In the genomic region with DNA sequence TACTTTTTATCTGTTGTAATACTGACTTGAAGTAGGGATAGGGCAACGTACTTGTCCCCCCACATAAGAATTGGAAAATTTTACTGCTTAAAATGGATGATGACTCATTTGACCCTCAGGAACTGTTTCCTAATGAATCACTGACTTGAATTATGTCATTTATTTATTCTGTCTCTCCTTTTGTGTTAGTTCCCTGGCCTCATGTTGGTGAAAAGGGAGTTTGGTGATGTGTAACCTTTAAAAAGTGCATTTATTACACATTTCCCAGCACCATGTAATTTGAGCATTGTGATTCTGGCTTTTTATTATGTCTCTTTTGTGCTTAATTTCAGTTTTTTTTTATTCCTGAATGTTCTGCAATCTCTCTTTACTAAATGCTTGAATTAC, we compare ENCODE assay signal across 1 cellular context.
A peak's percentile ranks its signal among the peaks of the same experiment; 100 is the strongest.
TF ChIP-seq lines count a peak whose summit lies in the region.

No MANE protein-coding gene starts in this region.

TF ChIP-seq in HEK293, 187 proteins besides CTCF, POLR2A, EP300 and RAD21 (continued from another document and continues in another):
- TF ChIP-seq, protein P1, sequence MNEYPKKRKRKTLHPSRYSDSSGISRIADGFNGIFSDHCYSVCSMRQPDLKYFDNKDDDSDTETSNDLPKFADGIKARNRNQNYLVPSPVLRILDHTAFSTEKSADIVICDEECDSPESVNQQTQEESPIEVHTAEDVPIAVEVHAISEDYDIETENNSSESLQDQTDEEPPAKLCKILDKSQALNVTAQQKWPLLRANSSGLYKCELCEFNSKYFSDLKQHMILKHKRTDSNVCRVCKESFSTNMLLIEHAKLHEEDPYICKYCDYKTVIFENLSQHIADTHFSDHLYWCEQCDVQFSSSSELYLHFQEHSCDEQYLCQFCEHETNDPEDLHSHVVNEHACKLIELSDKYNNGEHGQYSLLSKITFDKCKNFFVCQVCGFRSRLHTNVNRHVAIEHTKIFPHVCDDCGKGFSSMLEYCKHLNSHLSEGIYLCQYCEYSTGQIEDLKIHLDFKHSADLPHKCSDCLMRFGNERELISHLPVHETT (tag by site-specific recombination; IDR thresholded peaks at IDR 0.05) = peak; percentile 47; the same call in 1 of the 2 replicates
- no peak for TF ChIP-seq ZNF560 (tag by site-specific recombination; IDR thresholded peaks at IDR 0.05; ENCODE audit: borderline replicate concordance)
- no peak for TF ChIP-seq ZNF132 (tag by site-specific recombination; IDR thresholded peaks at IDR 0.05; ENCODE audit: borderline replicate concordance)
- TF ChIP-seq YY1 (tag by site-specific recombination; IDR thresholded peaks at IDR 0.05) = no peak
- TF ChIP-seq IKZF3 (tag by site-specific recombination; IDR thresholded peaks at IDR 0.05) = 0 out of 2 replicates have a peak, but pooled peaks have one; percentile 44
- TF ChIP-seq, protein P2, sequence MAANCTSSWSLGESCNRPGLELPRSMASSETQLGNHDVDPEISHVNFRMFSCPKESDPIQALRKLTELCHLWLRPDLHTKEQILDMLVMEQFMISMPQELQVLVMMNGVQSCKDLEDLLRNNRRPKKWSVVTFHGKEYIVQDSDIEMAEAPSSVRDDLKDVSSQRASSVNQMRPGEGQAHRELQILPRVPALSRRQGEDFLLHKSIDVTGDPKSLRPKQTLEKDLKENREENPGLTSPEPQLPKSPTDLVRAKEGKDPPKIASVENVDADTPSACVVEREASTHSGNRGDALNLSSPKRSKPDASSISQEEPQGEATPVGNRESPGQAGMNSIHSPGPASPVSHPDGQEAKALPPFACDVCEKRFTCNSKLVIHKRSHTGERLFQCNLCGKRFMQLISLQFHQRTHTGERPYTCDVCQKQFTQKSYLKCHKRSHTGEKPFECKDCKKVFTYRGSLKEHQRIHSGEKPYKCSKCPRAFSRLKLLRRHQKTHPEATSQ (tag by site-specific recombination; IDR thresholded peaks at IDR 0.05) = no peak
- no peak for TF ChIP-seq ZNF23 (tag by site-specific recombination; IDR thresholded peaks at IDR 0.05; ENCODE audit: borderline replicate concordance)
- no peak for TF ChIP-seq ZNF302 (tag by site-specific recombination; IDR thresholded peaks at IDR 0.05; ENCODE audit: low read depth)
- TF ChIP-seq, protein P3, sequence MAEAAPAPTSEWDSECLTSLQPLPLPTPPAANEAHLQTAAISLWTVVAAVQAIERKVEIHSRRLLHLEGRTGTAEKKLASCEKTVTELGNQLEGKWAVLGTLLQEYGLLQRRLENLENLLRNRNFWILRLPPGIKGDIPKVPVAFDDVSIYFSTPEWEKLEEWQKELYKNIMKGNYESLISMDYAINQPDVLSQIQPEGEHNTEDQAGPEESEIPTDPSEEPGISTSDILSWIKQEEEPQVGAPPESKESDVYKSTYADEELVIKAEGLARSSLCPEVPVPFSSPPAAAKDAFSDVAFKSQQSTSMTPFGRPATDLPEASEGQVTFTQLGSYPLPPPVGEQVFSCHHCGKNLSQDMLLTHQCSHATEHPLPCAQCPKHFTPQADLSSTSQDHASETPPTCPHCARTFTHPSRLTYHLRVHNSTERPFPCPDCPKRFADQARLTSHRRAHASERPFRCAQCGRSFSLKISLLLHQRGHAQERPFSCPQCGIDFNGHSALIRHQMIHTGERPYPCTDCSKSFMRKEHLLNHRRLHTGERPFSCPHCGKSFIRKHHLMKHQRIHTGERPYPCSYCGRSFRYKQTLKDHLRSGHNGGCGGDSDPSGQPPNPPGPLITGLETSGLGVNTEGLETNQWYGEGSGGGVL (tag by site-specific recombination; IDR thresholded peaks at IDR 0.05) = peak; percentile 69; the same call in 1 of the 2 replicates
- TF ChIP-seq, protein P4, sequence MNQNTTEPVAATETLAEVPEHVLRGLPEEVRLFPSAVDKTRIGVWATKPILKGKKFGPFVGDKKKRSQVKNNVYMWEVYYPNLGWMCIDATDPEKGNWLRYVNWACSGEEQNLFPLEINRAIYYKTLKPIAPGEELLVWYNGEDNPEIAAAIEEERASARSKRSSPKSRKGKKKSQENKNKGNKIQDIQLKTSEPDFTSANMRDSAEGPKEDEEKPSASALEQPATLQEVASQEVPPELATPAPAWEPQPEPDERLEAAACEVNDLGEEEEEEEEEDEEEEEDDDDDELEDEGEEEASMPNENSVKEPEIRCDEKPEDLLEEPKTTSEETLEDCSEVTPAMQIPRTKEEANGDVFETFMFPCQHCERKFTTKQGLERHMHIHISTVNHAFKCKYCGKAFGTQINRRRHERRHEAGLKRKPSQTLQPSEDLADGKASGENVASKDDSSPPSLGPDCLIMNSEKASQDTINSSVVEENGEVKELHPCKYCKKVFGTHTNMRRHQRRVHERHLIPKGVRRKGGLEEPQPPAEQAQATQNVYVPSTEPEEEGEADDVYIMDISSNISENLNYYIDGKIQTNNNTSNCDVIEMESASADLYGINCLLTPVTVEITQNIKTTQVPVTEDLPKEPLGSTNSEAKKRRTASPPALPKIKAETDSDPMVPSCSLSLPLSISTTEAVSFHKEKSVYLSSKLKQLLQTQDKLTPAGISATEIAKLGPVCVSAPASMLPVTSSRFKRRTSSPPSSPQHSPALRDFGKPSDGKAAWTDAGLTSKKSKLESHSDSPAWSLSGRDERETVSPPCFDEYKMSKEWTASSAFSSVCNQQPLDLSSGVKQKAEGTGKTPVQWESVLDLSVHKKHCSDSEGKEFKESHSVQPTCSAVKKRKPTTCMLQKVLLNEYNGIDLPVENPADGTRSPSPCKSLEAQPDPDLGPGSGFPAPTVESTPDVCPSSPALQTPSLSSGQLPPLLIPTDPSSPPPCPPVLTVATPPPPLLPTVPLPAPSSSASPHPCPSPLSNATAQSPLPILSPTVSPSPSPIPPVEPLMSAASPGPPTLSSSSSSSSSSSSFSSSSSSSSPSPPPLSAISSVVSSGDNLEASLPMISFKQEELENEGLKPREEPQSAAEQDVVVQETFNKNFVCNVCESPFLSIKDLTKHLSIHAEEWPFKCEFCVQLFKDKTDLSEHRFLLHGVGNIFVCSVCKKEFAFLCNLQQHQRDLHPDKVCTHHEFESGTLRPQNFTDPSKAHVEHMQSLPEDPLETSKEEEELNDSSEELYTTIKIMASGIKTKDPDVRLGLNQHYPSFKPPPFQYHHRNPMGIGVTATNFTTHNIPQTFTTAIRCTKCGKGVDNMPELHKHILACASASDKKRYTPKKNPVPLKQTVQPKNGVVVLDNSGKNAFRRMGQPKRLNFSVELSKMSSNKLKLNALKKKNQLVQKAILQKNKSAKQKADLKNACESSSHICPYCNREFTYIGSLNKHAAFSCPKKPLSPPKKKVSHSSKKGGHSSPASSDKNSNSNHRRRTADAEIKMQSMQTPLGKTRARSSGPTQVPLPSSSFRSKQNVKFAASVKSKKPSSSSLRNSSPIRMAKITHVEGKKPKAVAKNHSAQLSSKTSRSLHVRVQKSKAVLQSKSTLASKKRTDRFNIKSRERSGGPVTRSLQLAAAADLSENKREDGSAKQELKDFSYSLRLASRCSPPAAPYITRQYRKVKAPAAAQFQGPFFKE (tag by site-specific recombination; IDR thresholded peaks at IDR 0.05; ENCODE audit: borderline replicate concordance) = no peak
- TF ChIP-seq, protein P5, sequence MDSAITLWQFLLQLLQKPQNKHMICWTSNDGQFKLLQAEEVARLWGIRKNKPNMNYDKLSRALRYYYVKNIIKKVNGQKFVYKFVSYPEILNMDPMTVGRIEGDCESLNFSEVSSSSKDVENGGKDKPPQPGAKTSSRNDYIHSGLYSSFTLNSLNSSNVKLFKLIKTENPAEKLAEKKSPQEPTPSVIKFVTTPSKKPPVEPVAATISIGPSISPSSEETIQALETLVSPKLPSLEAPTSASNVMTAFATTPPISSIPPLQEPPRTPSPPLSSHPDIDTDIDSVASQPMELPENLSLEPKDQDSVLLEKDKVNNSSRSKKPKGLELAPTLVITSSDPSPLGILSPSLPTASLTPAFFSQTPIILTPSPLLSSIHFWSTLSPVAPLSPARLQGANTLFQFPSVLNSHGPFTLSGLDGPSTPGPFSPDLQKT (IDR thresholded peaks at IDR 0.05; ENCODE audit: borderline replicate concordance, low read depth, low read length) = no peak
- TF ChIP-seq ZNF433 (tag by site-specific recombination; IDR thresholded peaks at IDR 0.05; ENCODE audit: low read depth) = no peak
- TF ChIP-seq ZNF707 (tag by site-specific recombination; IDR thresholded peaks at IDR 0.05) = no peak
- TF ChIP-seq ZNF366 (tag by site-specific recombination; conservative IDR thresholded peaks at IDR 0.05) = peak; percentile 79
- TF ChIP-seq OVOL3 (tag by site-specific recombination; IDR thresholded peaks at IDR 0.05) = 0 out of 2 replicates have a peak, but pooled peaks have one; percentile 30
- no peak for TF ChIP-seq ZNF548 (tag by site-specific recombination; IDR thresholded peaks at IDR 0.05)
- TF ChIP-seq ZNF747 (tag by site-specific recombination; IDR thresholded peaks at IDR 0.05) = no peak
- TF ChIP-seq ZNF514 (tag by site-specific recombination; IDR thresholded peaks at IDR 0.05) = no peak
- TF ChIP-seq ZNF558 (tag by site-specific recombination; IDR thresholded peaks at IDR 0.05) = no peak
- TF ChIP-seq ZNF555 (tag by site-specific recombination; conservative IDR thresholded peaks at IDR 0.05) = no peak
- TF ChIP-seq, protein P6, sequence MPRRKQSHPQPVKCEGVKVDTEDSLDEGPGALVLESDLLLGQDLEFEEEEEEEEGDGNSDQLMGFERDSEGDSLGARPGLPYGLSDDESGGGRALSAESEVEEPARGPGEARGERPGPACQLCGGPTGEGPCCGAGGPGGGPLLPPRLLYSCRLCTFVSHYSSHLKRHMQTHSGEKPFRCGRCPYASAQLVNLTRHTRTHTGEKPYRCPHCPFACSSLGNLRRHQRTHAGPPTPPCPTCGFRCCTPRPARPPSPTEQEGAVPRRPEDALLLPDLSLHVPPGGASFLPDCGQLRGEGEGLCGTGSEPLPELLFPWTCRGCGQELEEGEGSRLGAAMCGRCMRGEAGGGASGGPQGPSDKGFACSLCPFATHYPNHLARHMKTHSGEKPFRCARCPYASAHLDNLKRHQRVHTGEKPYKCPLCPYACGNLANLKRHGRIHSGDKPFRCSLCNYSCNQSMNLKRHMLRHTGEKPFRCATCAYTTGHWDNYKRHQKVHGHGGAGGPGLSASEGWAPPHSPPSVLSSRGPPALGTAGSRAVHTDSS (tag by site-specific recombination; IDR thresholded peaks at IDR 0.05) = no peak
- no peak for TF ChIP-seq ZNF157 (tag by site-specific recombination; IDR thresholded peaks at IDR 0.05)
- no peak for TF ChIP-seq HOXC10 (CRISPR knock-in tag; IDR thresholded peaks at IDR 0.05)
- peak; percentile 60; the same call in 1 of the 2 replicates for TF ChIP-seq ZXDB (tag by site-specific recombination; IDR thresholded peaks at IDR 0.05)
- TF ChIP-seq HOXA7 (CRISPR knock-in tag; IDR thresholded peaks at IDR 0.05; ENCODE audit: borderline replicate concordance) = no peak
- TF ChIP-seq ZNF223 (tag by site-specific recombination; IDR thresholded peaks at IDR 0.05) = no peak
- TF ChIP-seq, protein P7, sequence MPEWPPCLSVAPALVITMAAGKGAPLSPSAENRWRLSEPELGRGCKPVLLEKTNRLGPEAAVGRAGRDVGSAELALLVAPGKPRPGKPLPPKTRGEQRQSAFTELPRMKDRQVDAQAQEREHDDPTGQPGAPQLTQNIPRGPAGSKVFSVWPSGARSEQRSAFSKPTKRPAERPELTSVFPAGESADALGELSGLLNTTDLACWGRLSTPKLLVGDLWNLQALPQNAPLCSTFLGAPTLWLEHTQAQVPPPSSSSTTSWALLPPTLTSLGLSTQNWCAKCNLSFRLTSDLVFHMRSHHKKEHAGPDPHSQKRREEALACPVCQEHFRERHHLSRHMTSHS (tag by site-specific recombination; IDR thresholded peaks at IDR 0.05) = no peak
- TF ChIP-seq ZNF624 (tag by site-specific recombination; IDR thresholded peaks at IDR 0.05) = no peak
- TF ChIP-seq, protein P8, sequence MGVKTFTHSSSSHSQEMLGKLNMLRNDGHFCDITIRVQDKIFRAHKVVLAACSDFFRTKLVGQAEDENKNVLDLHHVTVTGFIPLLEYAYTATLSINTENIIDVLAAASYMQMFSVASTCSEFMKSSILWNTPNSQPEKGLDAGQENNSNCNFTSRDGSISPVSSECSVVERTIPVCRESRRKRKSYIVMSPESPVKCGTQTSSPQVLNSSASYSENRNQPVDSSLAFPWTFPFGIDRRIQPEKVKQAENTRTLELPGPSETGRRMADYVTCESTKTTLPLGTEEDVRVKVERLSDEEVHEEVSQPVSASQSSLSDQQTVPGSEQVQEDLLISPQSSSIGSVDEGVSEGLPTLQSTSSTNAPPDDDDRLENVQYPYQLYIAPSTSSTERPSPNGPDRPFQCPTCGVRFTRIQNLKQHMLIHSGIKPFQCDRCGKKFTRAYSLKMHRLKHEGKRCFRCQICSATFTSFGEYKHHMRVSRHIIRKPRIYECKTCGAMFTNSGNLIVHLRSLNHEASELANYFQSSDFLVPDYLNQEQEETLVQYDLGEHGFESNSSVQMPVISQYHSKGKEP (tag by site-specific recombination; IDR thresholded peaks at IDR 0.05) = no peak
- no peak for TF ChIP-seq ZNF221 (tag by site-specific recombination; IDR thresholded peaks at IDR 0.05; ENCODE audit: borderline replicate concordance)
- TF ChIP-seq ZNF138 (tag by site-specific recombination; IDR thresholded peaks at IDR 0.05; ENCODE audit: borderline replicate concordance) = no peak
- TF ChIP-seq, protein P9, sequence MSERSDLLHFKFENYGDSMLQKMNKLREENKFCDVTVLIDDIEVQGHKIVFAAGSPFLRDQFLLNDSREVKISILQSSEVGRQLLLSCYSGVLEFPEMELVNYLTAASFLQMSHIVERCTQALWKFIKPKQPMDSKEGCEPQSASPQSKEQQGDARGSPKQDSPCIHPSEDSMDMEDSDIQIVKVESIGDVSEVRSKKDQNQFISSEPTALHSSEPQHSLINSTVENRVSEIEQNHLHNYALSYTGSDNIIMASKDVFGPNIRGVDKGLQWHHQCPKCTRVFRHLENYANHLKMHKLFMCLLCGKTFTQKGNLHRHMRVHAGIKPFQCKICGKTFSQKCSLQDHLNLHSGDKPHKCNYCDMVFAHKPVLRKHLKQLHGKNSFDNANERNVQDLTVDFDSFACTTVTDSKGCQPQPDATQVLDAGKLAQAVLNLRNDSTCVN (tag by site-specific recombination; optimal IDR thresholded peaks at IDR 0.05) = no peak
- no peak for TF ChIP-seq ZNF701 (tag by site-specific recombination; IDR thresholded peaks at IDR 0.05)
- no peak for TF ChIP-seq ZIC2 (tag by site-specific recombination; IDR thresholded peaks at IDR 0.05)
- TF ChIP-seq ZNF140 (tag by site-specific recombination; IDR thresholded peaks at IDR 0.05) = no peak
- TF ChIP-seq, protein P10, sequence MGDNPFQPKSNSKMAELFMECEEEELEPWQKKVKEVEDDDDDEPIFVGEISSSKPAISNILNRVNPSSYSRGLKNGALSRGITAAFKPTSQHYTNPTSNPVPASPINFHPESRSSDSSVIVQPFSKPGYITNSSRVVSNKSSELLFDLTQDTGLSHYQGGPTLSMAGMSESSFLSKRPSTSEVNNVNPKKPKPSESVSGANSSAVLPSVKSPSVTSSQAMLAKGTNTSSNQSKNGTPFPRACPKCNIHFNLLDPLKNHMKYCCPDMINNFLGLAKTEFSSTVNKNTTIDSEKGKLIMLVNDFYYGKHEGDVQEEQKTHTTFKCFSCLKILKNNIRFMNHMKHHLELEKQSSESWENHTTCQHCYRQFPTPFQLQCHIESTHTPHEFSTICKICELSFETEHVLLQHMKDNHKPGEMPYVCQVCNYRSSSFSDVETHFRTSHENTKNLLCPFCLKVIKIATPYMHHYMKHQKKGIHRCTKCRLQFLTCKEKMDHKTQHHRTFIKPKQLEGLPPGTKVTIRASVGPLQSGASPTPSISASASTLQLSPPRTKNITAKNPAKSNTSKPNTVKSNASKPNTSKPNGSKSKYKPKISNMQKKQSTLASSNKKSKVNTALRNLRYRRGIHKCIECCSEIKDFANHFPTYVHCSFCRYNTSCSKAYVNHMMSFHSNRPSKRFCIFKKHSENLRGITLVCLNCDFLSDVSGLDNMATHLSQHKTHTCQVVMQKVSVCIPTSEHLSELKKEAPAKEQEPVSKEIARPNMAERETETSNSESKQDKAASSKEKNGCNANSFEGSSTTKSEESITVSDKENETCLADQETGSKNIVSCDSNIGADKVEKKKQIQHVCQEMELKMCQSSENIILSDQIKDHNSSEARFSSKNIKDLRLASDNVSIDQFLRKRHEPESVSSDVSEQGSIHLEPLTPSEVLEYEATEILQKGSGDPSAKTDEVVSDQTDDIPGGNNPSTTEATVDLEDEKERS (tag by site-specific recombination; IDR thresholded peaks at IDR 0.05) = no peak
- TF ChIP-seq ZNF837 (tag by site-specific recombination; IDR thresholded peaks at IDR 0.05) = no peak
